8 cellular contexts compared by ENCODE assay signal in the genomic region with DNA sequence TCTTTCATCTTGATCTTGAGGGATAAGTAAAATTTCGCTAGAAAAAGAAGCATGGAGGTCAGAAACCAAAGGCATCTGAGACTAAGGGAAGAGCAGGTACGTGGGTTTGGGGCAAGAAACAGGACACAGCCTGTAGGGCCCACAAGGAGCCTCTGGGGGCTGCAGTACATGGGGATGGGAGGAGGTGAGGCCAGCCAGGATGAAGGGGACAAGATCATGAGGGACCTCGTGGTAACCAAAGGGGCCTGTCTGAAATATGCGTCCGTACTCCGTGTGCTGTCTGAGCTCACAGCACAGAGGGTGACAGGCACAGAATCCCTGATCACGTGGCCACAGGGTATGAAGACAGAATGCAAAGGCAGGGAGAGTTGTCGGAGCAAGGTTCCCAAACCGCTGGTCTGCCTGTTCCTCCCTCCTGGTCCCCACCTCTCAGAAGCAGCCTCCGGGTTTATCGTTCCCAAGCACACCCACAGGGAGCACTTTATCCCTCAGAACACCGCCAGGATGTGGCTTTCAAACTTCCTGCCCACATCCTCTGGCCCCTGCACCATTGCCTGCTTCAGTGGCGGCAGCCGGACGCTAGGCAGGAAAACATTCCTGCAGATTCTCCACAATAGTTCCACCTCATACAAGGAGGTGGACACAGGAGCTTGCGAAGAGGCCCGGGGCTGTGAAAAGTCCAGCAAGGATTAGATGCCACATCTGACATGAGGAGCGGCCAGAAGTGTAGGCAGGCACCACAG. TPM values are rescaled to one million over a fixed set of nuclear protein-coding genes. Genes with fewer than 3 reads are reported as not detected.
DNase-seq lines count a peak whose midpoint lies in the region; ATAC-seq and TF ChIP-seq lines count a peak whose summit lies in the region.

No MANE protein-coding gene starts in this region.

- no peak for TF ChIP-seq CTCF in BE2C (IDR thresholded peaks at IDR 0.05; ENCODE audit: low read depth, low read length)

- DNase-seq in BE2C (no peak), H4 (ENCODE audit: low spot score) (peak; percentile 62), lung microvascular endothelial cell (ENCODE audit: low read depth in 2 of 2) (peak; percentile 25 to 80), DMS53 (lab: John Stamatoyannopoulos, UW) (no peak), NCI-H187 treated with DMSO at 0.1 percent for 48 hours (lab: John Stamatoyannopoulos, UW) (no peak), NCI-H2029 treated with DMSO at 0.1 percent for 48 hours (lab: John Stamatoyannopoulos, UW) (no peak)
- no peak for DNase-seq in activated naive CD8-positive, alpha-beta T cell treated with anti-CD3 and anti-CD28 coated beads, Interleukin-2, amount 10 ng/mL, durations not matched to agents 7 days and 5 days
- DNase-seq in stimulated activated CD4-positive, alpha-beta T cell treated with anti-CD3 and anti-CD28 coated beads, Interleukin-4, amount 100 ng/mL, for 4 hours, result no peak

- no peaks in the 10 kb centered on the region for H3K27me3 ChIP-seq in BE2C

- H3K36me3 ChIP-seq in BE2C, result no peaks in the 10 kb centered on the region

- POLR2A ChIA-PET in activated naive CD8-positive, alpha-beta T cell treated with anti-CD3 and anti-CD28 coated beads, Interleukin-2, amount 10 ng/mL, durations not matched to agents 7 days and 5 days (lab: Charles Lee), result no interaction called here

- no peaks in the 10 kb centered on the region for H3K36me3 Mint-ChIP-seq in activated naive CD8-positive, alpha-beta T cell treated with anti-CD3 and anti-CD28 coated beads, Interleukin-2, amount 10 ng/mL, durations not matched to agents 7 days and 5 days

- no peaks in the 10 kb centered on the region for H3K4me1 ChIP-seq in BE2C

- peak overlapping the region; percentile 53 for H3K4me3 Mint-ChIP-seq in activated naive CD8-positive, alpha-beta T cell treated with anti-CD3 and anti-CD28 coated beads, Interleukin-2, amount 10 ng/mL, durations not matched to agents 7 days and 5 days

- no peaks in the 10 kb centered on the region for H3K9me3 ChIP-seq in BE2C

- 0 out of 2 replicates have a peak overlapping the region, but pooled peaks have one; percentile 8 for H3K4me3 ChIP-seq in BE2C (ENCODE audit: low read depth, low read length)

- no peak for ATAC-seq in activated naive CD8-positive, alpha-beta T cell treated with anti-CD3 and anti-CD28 coated beads, Interleukin-2, amount 10 ng/mL, durations not matched to agents 7 days and 5 days (ENCODE audit: low read depth)

- peaks cover 85% of the 10 kb centered on the region for H3K27me3 Mint-ChIP-seq in activated naive CD8-positive, alpha-beta T cell treated with anti-CD3 and anti-CD28 coated beads, Interleukin-2, amount 10 ng/mL, durations not matched to agents 7 days and 5 days

- no peak overlapping the region for H3K27ac Mint-ChIP-seq in activated naive CD8-positive, alpha-beta T cell treated with anti-CD3 and anti-CD28 coated beads, Interleukin-2, amount 10 ng/mL, durations not matched to agents 7 days and 5 days

- H3K4me1 Mint-ChIP-seq in activated naive CD8-positive, alpha-beta T cell treated with anti-CD3 and anti-CD28 coated beads, Interleukin-2, amount 10 ng/mL, durations not matched to agents 7 days and 5 days, result peaks cover 7% of the 10 kb centered on the region

- no peaks in the 10 kb centered on the region for H3K9me3 Mint-ChIP-seq in activated naive CD8-positive, alpha-beta T cell treated with anti-CD3 and anti-CD28 coated beads, Interleukin-2, amount 10 ng/mL, durations not matched to agents 7 days and 5 days

RNA-seq across cellular contexts. Expression of gene TMEM163, which starts 12.0 kb away (rescaled TPM):
- not detected for polyA plus RNA-seq in BE2C (2012; ENCODE audit: insufficient read depth, insufficient read length, low read depth)
- not detected in 2 replicates for total RNA-seq in H4 (2014; rRNA removed; shearing (Covaris generic))
- under 1 TPM; 0.14 to 0.19 TPM for total RNA-seq in activated naive CD8-positive, alpha-beta T cell treated with anti-CD3 and anti-CD28 coated beads, Interleukin-2, amount 10 ng/mL, durations not matched to agents 7 days and 5 days
- total RNA-seq in lung microvascular endothelial cell, result 1.1 TPM in 1 of 2 replicates, not detected in the other

Comparison
In these comparisons a context has a peak if more than half of its experiments do, and no peak if none do; other contexts are left out.
1. DNase-seq: peak in H4 (single experiment) and lung microvascular endothelial cell (2 of 2); none in BE2C (single experiment), activated naive CD8-positive, alpha-beta T cell treated with anti-CD3 and anti-CD28 coated beads, Interleukin-2, amount 10 ng/mL, durations not matched to agents 7 days and 5 days (single experiment), stimulated activated CD4-positive, alpha-beta T cell treated with anti-CD3 and anti-CD28 coated beads, Interleukin-4, amount 100 ng/mL, for 4 hours (0 of 2), DMS53 (single experiment), NCI-H187 treated with DMSO at 0.1 percent for 48 hours (single experiment) and NCI-H2029 treated with DMSO at 0.1 percent for 48 hours (single experiment).